19 cellular contexts compared by ENCODE assay signal in the genomic region with DNA sequence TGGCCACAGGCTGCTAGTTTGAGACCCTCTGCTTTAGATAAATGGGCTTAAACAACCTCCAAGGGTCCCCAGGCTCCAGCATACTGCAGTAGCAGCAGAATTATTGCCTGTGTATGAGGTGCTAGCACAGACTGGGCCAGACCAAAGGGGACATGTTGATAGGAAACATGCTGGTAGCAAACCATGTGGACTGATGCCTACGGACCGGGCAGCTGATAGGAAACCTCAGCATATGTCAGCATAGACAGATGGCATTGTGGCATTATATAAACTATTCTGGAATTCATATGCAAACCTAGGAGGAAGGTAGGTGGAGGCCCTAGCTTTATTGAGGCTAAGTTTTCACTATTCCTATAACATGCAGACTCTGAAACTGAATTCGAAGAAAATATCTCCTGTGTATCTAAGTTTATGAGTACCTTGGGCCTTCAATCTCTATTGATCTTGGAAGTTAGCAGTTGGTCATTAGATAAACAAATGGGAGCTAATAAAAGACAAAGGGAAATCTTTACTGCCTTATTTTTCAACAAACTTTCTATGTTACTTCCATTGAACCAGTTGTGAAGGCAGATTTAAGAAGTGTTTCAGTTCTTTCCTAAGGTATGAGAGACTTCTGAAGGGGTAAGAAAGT. TPM values are rescaled to one million over a fixed set of nuclear protein-coding genes. Genes with fewer than 3 reads are reported as not detected.
DNase-seq lines count a peak whose midpoint lies in the region; ATAC-seq, FAIRE-seq and TF ChIP-seq lines count a peak whose summit lies in the region.
"Had no signal": no experiment of that assay in that cellular context is flagged by ENCODE, and none has a peak within 500 bp of the region (broad histone marks: within the 10 kb centered on the region; RNA-seq: fewer than 3 reads in every experiment).

No MANE protein-coding gene starts in this region.

- no peak for DNase-seq in A549 (ENCODE audit: low read depth in 1 of 2, low spot score in 1 of 2)
- DNase-seq in LNCaP clone FGC (ENCODE audit: low read depth): peak; percentile 89
- no peak for DNase-seq in H1 (ENCODE audit: low read depth in 1 of 2, low spot score in 2 of 2)
- DNase-seq in pancreas: no peak
- DNase-seq in activated CD4-positive, alpha-beta T cell treated with anti-CD3 and anti-CD28 coated beads for 1 hour: no peak
- DNase-seq in NCI-H446 (lab: John Stamatoyannopoulos, UW): no peak
- DNase-seq in stimulated activated naive CD4-positive, alpha-beta T cell treated with Interleukin-2 at 50 U/mL for 16 hours (lab: John Stamatoyannopoulos, UW): no peak
- no peak for DNase-seq in HEK293T (ENCODE audit: extremely low spot score)
- DNase-seq: COR-L47, DND-41, GF-D8, MM.1S, NCI-H187 treated with DMSO at 0.1 percent for 48 hours, NCI-H2171, NCI-H510A treated with DMSO at 0.1 percent for 48 hours, SHP77 treated with DMSO at 0.1 percent for 48 hours had no signal

- H3K27ac ChIP-seq in A549 (peak overlapping the region; percentile 94 to 95), H1 (ENCODE audit: low read depth, low read length) (no peak overlapping the region), pancreas (peak overlapping the region; percentile 70 to 94 (median 82))
- H3K27ac ChIP-seq: GM23248 had no signal

- H3K4ac ChIP-seq in H1 (replicated peaks; ENCODE audit: insufficient read length, low read depth, low read length): no peak overlapping the region

- ATAC-seq in A549 (no peak), pancreas (no peak)

- POLR2A ChIA-PET in A549 (lab: Yijun Ruan, JAX): no interaction called here
- POLR2A ChIA-PET in H1 (lab: Charles Lee; ENCODE audit: partially characterized antibody): interaction anchor here (1.5 kb wide), 1 partner anchor 10 kb away, joined by 3 read pairs; no protein-coding TSS in a partner anchor
- POLR2A ChIA-PET in HEK293T (lab: Yijun Ruan, JAX): no interaction called here

- no peaks in the 10 kb centered on the region for H4K20me1 ChIP-seq in H1 (replicated peaks in 1 of 2; ENCODE audit: control insufficient read depth in 1 of 2, insufficient read depth in 2 of 2, low read length in 2 of 2)

- no peak overlapping the region for H2AK5ac ChIP-seq in H1 (ENCODE audit: low read depth, low read length)

- no peak for FAIRE-seq in A549 (lab: Jason Lieb, UNC)
- FAIRE-seq in H1 (lab: Jason Lieb, UNC): no peak
- no peak for FAIRE-seq in pancreas (lab: Jason Lieb, UNC)
- FAIRE-seq: A204.1, GM19239 had no signal

- no peak overlapping the region for H4K8ac ChIP-seq in H1 (ENCODE audit: extremely low read depth, insufficient read depth, low read length)

- no peak overlapping the region for H2BK12ac ChIP-seq in H1 (ENCODE audit: low read depth, low read length)

- no peak for TF ChIP-seq RAD21 in A549 (conservative IDR thresholded peaks at IDR 0.05 in 1 of 2, IDR thresholded peaks at IDR 0.05 in 1 of 2)
- no peak for TF ChIP-seq RAD21 in H1 (IDR thresholded peaks at IDR 0.05 in 1 of 2, conservative IDR thresholded peaks at IDR 0.05 in 1 of 2; ENCODE audit: low read depth in 2 of 2, low read length in 2 of 2)

- WGBS in A549 (ENCODE audit: missing lambda C conversion rate): 89% methylated on average over 3 of the region's 3 CpGs
- WGBS in H1 (ENCODE audit: extremely low coverage in 1 of 2, insufficient coverage in 1 of 2, insufficient read length in 1 of 2, insufficient replicate concordance in 2 of 2, low coverage in 1 of 2, low lambda C conversion rate in 2 of 2, missing lambda C conversion rate in 1 of 2), 2 experiments: 99% methylated on average over 3 of the region's 3 CpGs; no CpG with 5 or more reads in 1 of the 2 experiments
- WGBS in pancreas, 2 donors: 27 to 40% methylated on average over 3 of the region's 3 CpGs

- H2BK120ac ChIP-seq in H1 (replicated peaks; ENCODE audit: low read depth, low read length): no peak overlapping the region

- H3K27me3 ChIP-seq in H1 (replicated peaks in 1 of 4; ENCODE audit: control insufficient read depth in 3 of 4, extremely low read depth in 1 of 4, insufficient read depth in 3 of 4, low read length in 3 of 4) (no peaks in the 10 kb centered on the region), pancreas (no peaks in the 10 kb centered on the region)

- TF ChIP-seq EP300 in A549 (IDR thresholded peaks at IDR 0.05) (no peak), H1 (IDR thresholded peaks at IDR 0.05; ENCODE audit: borderline replicate concordance in 1 of 2, low read depth in 2 of 2, low read length in 2 of 2) (no peak)

- no peak overlapping the region for H3K4me3 ChIP-seq in A549
- H3K4me3 ChIP-seq in LNCaP clone FGC (ENCODE audit: low read depth, low read length): no peak overlapping the region
- H3K4me3 ChIP-seq in H1 (ENCODE audit: extremely low read depth in 1 of 4, insufficient read depth in 2 of 4, low read depth in 3 of 4, low read length in 4 of 4): no peak overlapping the region
- no peak overlapping the region for H3K4me3 ChIP-seq in pancreas
- H3K4me3 ChIP-seq: GM23248 had no signal

- H3K36me3 ChIP-seq in H1 (ENCODE audit: control insufficient read depth in 2 of 4, insufficient read depth in 4 of 4, low read length in 3 of 4) (no peaks in the 10 kb centered on the region; a peak in 1 of 8 replicates), pancreas (no peaks in the 10 kb centered on the region)

- H3K4me2 ChIP-seq in A549: no peak overlapping the region; the same call in 2 of the 3 replicates
- H3K4me2 ChIP-seq in H1 (ENCODE audit: insufficient read depth in 1 of 2, low read depth in 2 of 2, low read length in 2 of 2): no peak overlapping the region

- no peak overlapping the region for H4K5ac ChIP-seq in H1 (ENCODE audit: insufficient read length, low read depth, low read length)

- TF ChIP-seq POLR2A in A549 (IDR thresholded peaks at IDR 0.05; ENCODE audit: low read length) (no peak), H1 (IDR thresholded peaks at IDR 0.05; ENCODE audit: control extremely low read depth in 1 of 2, low read depth in 2 of 2, low read length in 2 of 2) (no peak)

- H2BK15ac ChIP-seq in H1 (ENCODE audit: low read length): no peak overlapping the region

- no peak overlapping the region for H2BK20ac ChIP-seq in H1 (ENCODE audit: low read length)

- H3K56ac ChIP-seq in H1 (replicated peaks; ENCODE audit: insufficient read length, low read depth, low read length): no peak overlapping the region

- no peak overlapping the region for H2BK5ac ChIP-seq in H1 (ENCODE audit: low read depth, low read length)

- H4K91ac ChIP-seq in H1 (replicated peaks; ENCODE audit: insufficient read length, low read length): peak overlapping the region; percentile 62

- H3K18ac ChIP-seq in H1 (ENCODE audit: extremely low read depth, low read length): no peak overlapping the region

- no peak overlapping the region for H3K14ac ChIP-seq in H1 (ENCODE audit: insufficient read length)

- no peak overlapping the region for H3K9ac ChIP-seq in H1 (replicated peaks in 1 of 4; ENCODE audit: extremely low read depth in 1 of 4, low read depth in 3 of 4, low read length in 3 of 4)
- H3K9ac ChIP-seq: GM23248 had no signal

- no peaks in the 10 kb centered on the region for H3K23me2 ChIP-seq in H1 (ENCODE audit: low read depth, low read length)

- H3K9me3 ChIP-seq in A549 (peaks cover 2% of the 10 kb centered on the region; the same call in 1 of the 3 replicates), H1 (ENCODE audit: insufficient read depth in 2 of 2, low read depth in 1 of 2, low read length in 1 of 2) (no peaks in the 10 kb centered on the region), pancreas (no peaks in the 10 kb centered on the region)

- no peak overlapping the region for H2AFZ ChIP-seq in H1 (ENCODE audit: low read length)
- H2AFZ ChIP-seq: GM23248 had no signal

- H3K4me1 ChIP-seq in A549: peaks cover 53% of the 10 kb centered on the region
- H3K4me1 ChIP-seq in H1 (replicated peaks in 1 of 4; ENCODE audit: control insufficient read depth in 3 of 4, insufficient read depth in 4 of 4, low read length in 3 of 4): peaks cover 0 to 13% (median 1%) of the 10 kb centered on the region in 4 experiments; a peak in 4 of 7 replicates
- peaks cover 32 to 47% (median 45%) of the 10 kb centered on the region in 3 donors for H3K4me1 ChIP-seq in pancreas

- intact Hi-C loops in pancreas (cut with DNase I): no loop called here

- H3K23ac ChIP-seq in H1 (ENCODE audit: insufficient read length): no peak overlapping the region

- CTCF ChIA-PET in A549 (lab: Yijun Ruan, JAX) (no interaction called here), H1 (lab: Charles Lee; ENCODE audit: partially characterized antibody) (interaction anchor here (0.5 kb wide), 1 partner anchor 620 kb away, joined by 3 read pairs; no protein-coding TSS in a partner anchor), HEK293T (lab: Yijun Ruan, JAX) (no interaction called here)

- TF ChIP-seq CTCF in A549 (IDR thresholded peaks at IDR 0.05) (no peak), LNCaP clone FGC (IDR thresholded peaks at IDR 0.05; ENCODE audit: control insufficient read depth, extremely low read depth, insufficient read depth) (no peak), H1 (IDR thresholded peaks at IDR 0.05; ENCODE audit: control extremely low read depth in 1 of 3, insufficient read depth in 1 of 3, low read depth in 1 of 3, low read length in 3 of 3) (no peak), pancreas (IDR thresholded peaks at IDR 0.05) (no peak)

- H3K79me2 ChIP-seq in H1 (ENCODE audit: control insufficient read depth in 1 of 2, insufficient read depth in 2 of 2, low read length in 2 of 2): no peaks in the 10 kb centered on the region

- no peaks in the 10 kb centered on the region for H3K79me1 ChIP-seq in H1 (ENCODE audit: low read depth, low read length)

RNA-seq across cellular contexts. Expression of a gene that starts 1.7 kb away (rescaled TPM):
- polyA plus RNA-seq in A549 (2011; rRNA removed): 101 and 141 TPM in 2 replicates
- 19.8 and 26.4 TPM in 2 replicates for polyA plus RNA-seq in A549 (2012; cell fraction: cytosol; rRNA removed)
- 21.9 and 30.8 TPM in 2 replicates for polyA plus RNA-seq in A549 (2012; cell fraction: nucleus; rRNA removed)
- 35.1 to 48.8 TPM (median 46.1 TPM) in 3 replicates for polyA plus RNA-seq in A549 (2017; fragmentation: RNase III; extraction: RNeasy Plus Mini Kit Qiagen cat#74134 plus additional on column Dnase treatment)
- 62.5 and 91.7 TPM in 2 replicates for polyA minus RNA-seq in A549 (2011; rRNA and poly(A)+ RNA removed)
- total RNA-seq in H1 (2021; fragmentation: NEBNext Ultra II Directional; extraction: Animal tissue kit (Norgen Biotek cat#: 25700)): not detected in 2 replicates
- polyA plus RNA-seq in H1 (2011; rRNA removed): 0.09 and 0.11 TPM in 2 replicates
- 0.41 TPM for polyA plus RNA-seq in H1 (2011; cell fraction: cytosol; rRNA removed)
- 0.21 TPM for polyA plus RNA-seq in H1 (2011; cell fraction: nucleus; rRNA removed)
- polyA plus RNA-seq in H1 (2012, experiment 1 of 2): 0.42 to 0.57 TPM in 2 of 4 replicates, not detected in the others
- not detected for polyA plus RNA-seq in H1 (2012, experiment 2 of 2)
- 0.06 TPM for polyA plus RNA-seq in H1 (2013, experiment 1 of 2)
- not detected for polyA plus RNA-seq in H1 (2013, experiment 2 of 2)
- 1.0 and 1.1 TPM in 2 replicates for polyA minus RNA-seq in H1 (2011; rRNA and poly(A)+ RNA removed)
- polyA minus RNA-seq in H1 (2011; cell fraction: cytosol; rRNA and poly(A)+ RNA removed): not detected
- not detected for polyA minus RNA-seq in H1 (2011; cell fraction: nucleus; rRNA and poly(A)+ RNA removed)
- 10 to 100 TPM in 4 of 6 donors, 1 to 10 TPM in 2; 9.7 to 27.7 (median 16.0) TPM for total RNA-seq in pancreas
- 10 to 100 TPM; 13.5 to 22.7 TPM for polyA plus RNA-seq in pancreas
- total RNA-seq: GM23248 had no signal
- polyA plus RNA-seq: GM23248 had no signal

RNA-seq across cellular contexts. Expression of a gene that starts 58.5 kb away (rescaled TPM):
- polyA plus RNA-seq in A549 (2011; rRNA removed) (14.0 and 17.6 TPM in 2 replicates), A549 (2017; fragmentation: RNase III; extraction: RNeasy Plus Mini Kit Qiagen cat#74134 plus additional on column Dnase treatment) (28.2 to 31.7 TPM (median 29.0 TPM) in 3 replicates), H1 (2011; rRNA removed) (2.3 and 4.4 TPM in 2 replicates), pancreas (1 to 10 TPM; 2.1 to 7.1 TPM)
- polyA plus RNA-seq in A549 (2012; cell fraction: cytosol; rRNA removed): 2.4 and 2.7 TPM in 2 replicates
- 0.94 and 1.8 TPM in 2 replicates for polyA plus RNA-seq in A549 (2012; cell fraction: nucleus; rRNA removed)
- polyA minus RNA-seq in A549 (2011; rRNA and poly(A)+ RNA removed): 3.8 and 5.8 TPM in 2 replicates
- total RNA-seq in H1 (2021; fragmentation: NEBNext Ultra II Directional; extraction: Animal tissue kit (Norgen Biotek cat#: 25700)): 18.5 and 19.2 TPM in 2 replicates
- 4.5 TPM for polyA plus RNA-seq in H1 (2011; cell fraction: cytosol; rRNA removed)
- polyA plus RNA-seq in H1 (2011; cell fraction: nucleus; rRNA removed): 1.5 TPM
- 11.8 to 23.0 TPM (median 17.3 TPM) in 4 replicates for polyA plus RNA-seq in H1 (2012, experiment 1 of 2)
- polyA plus RNA-seq in H1 (2012, experiment 2 of 2): 1.4 TPM
- 8.7 TPM for polyA plus RNA-seq in H1 (2013, experiment 1 of 2)
- 8.6 TPM for polyA plus RNA-seq in H1 (2013, experiment 2 of 2)
- polyA minus RNA-seq in H1 (2011; rRNA and poly(A)+ RNA removed): 5.7 and 9.7 TPM in 2 replicates
- 5.7 TPM for polyA minus RNA-seq in H1 (2011; cell fraction: cytosol; rRNA and poly(A)+ RNA removed)
- 7.4 TPM for polyA minus RNA-seq in H1 (2011; cell fraction: nucleus; rRNA and poly(A)+ RNA removed)
- total RNA-seq in pancreas: 10 to 100 TPM in 2 of 6 donors, 1 to 10 TPM in 4; 6.8 to 14.8 (median 8.6) TPM

RNA-seq across cellular contexts. Expression of a gene that starts 58.8 kb away (rescaled TPM):
- polyA plus RNA-seq in A549 (2011; rRNA removed): 20.0 and 26.8 TPM in 2 replicates
- 8.2 and 8.5 TPM in 2 replicates for polyA plus RNA-seq in A549 (2012; cell fraction: cytosol; rRNA removed)
- polyA plus RNA-seq in A549 (2012; cell fraction: nucleus; rRNA removed): 4.9 and 7.4 TPM in 2 replicates
- polyA plus RNA-seq in A549 (2017; fragmentation: RNase III; extraction: RNeasy Plus Mini Kit Qiagen cat#74134 plus additional on column Dnase treatment): 16.4 to 19.7 TPM (median 18.6 TPM) in 3 replicates
- polyA minus RNA-seq in A549 (2011; rRNA and poly(A)+ RNA removed): 30.5 and 31.9 TPM in 2 replicates
- total RNA-seq in H1 (2021; fragmentation: NEBNext Ultra II Directional; extraction: Animal tissue kit (Norgen Biotek cat#: 25700)): 64.4 and 73.3 TPM in 2 replicates
- 18.6 and 37.4 TPM in 2 replicates for polyA plus RNA-seq in H1 (2011; rRNA removed)
- polyA plus RNA-seq in H1 (2011; cell fraction: cytosol; rRNA removed): 34.9 TPM
- polyA plus RNA-seq in H1 (2011; cell fraction: nucleus; rRNA removed): 11.7 TPM
- 56.4 to 77.0 TPM (median 64.7 TPM) in 4 replicates for polyA plus RNA-seq in H1 (2012, experiment 1 of 2)
- polyA plus RNA-seq in H1 (2012, experiment 2 of 2): 14.5 TPM
- polyA plus RNA-seq in H1 (2013, experiment 1 of 2): 47.4 TPM
- polyA plus RNA-seq in H1 (2013, experiment 2 of 2): 48.1 TPM
- polyA minus RNA-seq in H1 (2011; rRNA and poly(A)+ RNA removed): 39.1 and 86.5 TPM in 2 replicates
- polyA minus RNA-seq in H1 (2011; cell fraction: cytosol; rRNA and poly(A)+ RNA removed): 26.5 TPM
- polyA minus RNA-seq in H1 (2011; cell fraction: nucleus; rRNA and poly(A)+ RNA removed): 22.7 TPM
- total RNA-seq in pancreas: 1 to 10 TPM; 3.8 to 9.7 (median 7.7) TPM
- polyA plus RNA-seq in pancreas: 1 to 10 TPM; 2.7 to 3.2 TPM

Comparison
In these comparisons a context has a peak if more than half of its experiments do, and no peak if none do; other contexts are left out.
1. RNA of a gene that starts 1.7 kb away (polyA plus RNA-seq): 19.8 to 141 TPM in A549 and 13.5 to 22.7 TPM in pancreas; 0.06 to 0.57 TPM in H1; every median in the first group is over 4 times any median in the second.